8 cellular contexts compared by ENCODE assay signal in the genomic region with DNA sequence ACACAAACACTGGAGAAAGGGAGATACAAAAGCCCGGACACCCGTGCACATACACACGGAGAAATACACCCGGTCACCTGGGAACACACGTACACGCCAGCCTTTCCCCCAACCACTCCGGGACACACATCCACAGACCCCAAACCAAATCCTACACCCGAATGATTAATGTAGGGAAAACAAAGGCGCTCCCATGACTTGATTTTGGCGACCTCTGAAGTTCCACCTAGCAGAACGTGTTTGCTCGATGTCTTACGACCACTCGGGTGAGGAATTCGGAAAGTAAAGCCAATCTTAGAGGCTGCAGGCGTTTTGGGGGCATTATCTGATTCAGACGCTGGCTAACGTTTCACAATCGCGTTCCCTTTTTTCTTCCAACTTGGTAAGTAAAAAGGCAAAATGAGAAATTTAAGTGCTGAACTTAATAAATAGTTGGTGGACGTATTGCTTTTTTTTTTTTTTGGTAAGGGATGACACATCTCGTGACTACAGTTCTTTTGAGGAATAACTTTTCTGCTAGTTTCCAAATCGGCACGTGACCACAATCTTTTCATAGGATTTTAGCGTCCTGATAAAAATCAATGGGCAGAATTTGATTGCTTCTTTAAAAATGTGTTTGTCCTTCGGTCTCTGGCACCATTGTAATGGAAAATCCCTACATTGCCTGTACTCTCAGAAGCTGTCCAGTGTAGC. TPM values are rescaled to one million over a fixed set of nuclear protein-coding genes. Genes with fewer than 3 reads are reported as not detected.
DNase-seq lines count a peak whose midpoint lies in the region; ATAC-seq and TF ChIP-seq lines count a peak whose summit lies in the region.

No MANE protein-coding gene starts in this region.

- CTCF ChIA-PET in AG04449 (lab: Yijun Ruan, JAX), result no interaction called here

- WGBS in esophagus squamous epithelium, 2 donors, result 0 to 10% methylated on average over 11 to 24 of the region's 26 CpGs

- H3K79me2 ChIP-seq in osteoblast (ENCODE audit: insufficient read depth, low read length), result peaks cover 56% of the 10 kb centered on the region

- H2AFZ ChIP-seq in osteoblast (ENCODE audit: low read length), result peak overlapping the region; percentile 88

- ATAC-seq in GM19455 (IDR thresholded peaks at IDR 0.05; ENCODE audit: unreplicated experiment), result peak; percentile 12
- peak; percentile 11 for ATAC-seq in SK-N-SH treated with all-trans-retinoic acid at 6 μM for 48 hours
- no peak for ATAC-seq in HG03095 (IDR thresholded peaks at IDR 0.05; ENCODE audit: unreplicated experiment)

- DNase-seq in AG04449 (ENCODE audit: low read depth, low spot score), result no peak
- DNase-seq in esophagus squamous epithelium (lab: John Stamatoyannopoulos, UW), result no peak
- DNase-seq in osteoblast (ENCODE audit: insufficient read length, low spot score, missing footprints), result no peak
- DNase-seq in effector CD8-positive, alpha-beta T cell (lab: John Stamatoyannopoulos, UW), result no peak
- no peak for DNase-seq in NCI-H446 (lab: John Stamatoyannopoulos, UW)

- peak overlapping the region; percentile 91 to 98 (median 94) for H3K27ac ChIP-seq in esophagus squamous epithelium
- H3K27ac ChIP-seq in osteoblast (ENCODE audit: low read depth, low read length), result peak overlapping the region; percentile 82

- H3K4me3 ChIP-seq in AG04449 (ENCODE audit: low read depth, low read length) (peak overlapping the region; percentile 72), esophagus squamous epithelium (peak overlapping the region; percentile 70 to 79 (median 75)), osteoblast (ENCODE audit: insufficient read depth, low read length) (peak overlapping the region; percentile 89)

- peaks cover 0 to 5% (median 0%) of the 10 kb centered on the region in 4 donors for H3K27me3 ChIP-seq in esophagus squamous epithelium
- H3K27me3 ChIP-seq in osteoblast (ENCODE audit: insufficient read depth, low read length), result no peaks in the 10 kb centered on the region

- TF ChIP-seq CTCF in AG04449 (IDR thresholded peaks at IDR 0.05; ENCODE audit: insufficient read depth, low read length, missing control alignments) (no peak), esophagus squamous epithelium (IDR thresholded peaks at IDR 0.05) (no peak), osteoblast (IDR thresholded peaks at IDR 0.05; ENCODE audit: extremely low read depth, low read depth, low read length) (no peak)

- intact Hi-C loops in esophagus squamous epithelium (cut with DNase I), result no loop called here

- H3K36me3 ChIP-seq in esophagus squamous epithelium, result no peaks in the 10 kb centered on the region
- no peaks in the 10 kb centered on the region for H3K36me3 ChIP-seq in osteoblast (ENCODE audit: insufficient read depth, low read length)

- H3K9me3 ChIP-seq in esophagus squamous epithelium (no peaks in the 10 kb centered on the region), osteoblast (ENCODE audit: low read depth, low read length) (no peaks in the 10 kb centered on the region)

- TF ChIP-seq POLR2A in esophagus squamous epithelium (IDR thresholded peaks at IDR 0.05), result no peak

- POLR2A ChIA-PET in AG04449 (lab: Yijun Ruan, JAX), result no interaction called here

- peaks cover 28% of the 10 kb centered on the region for H4K20me1 ChIP-seq in osteoblast (ENCODE audit: insufficient read depth, low read length)

- H3K4me2 ChIP-seq in osteoblast (ENCODE audit: insufficient read depth, low read length), result peak overlapping the region; percentile 93

- H3K4me1 ChIP-seq in esophagus squamous epithelium, result peaks cover 8 to 48% (median 12%) of the 10 kb centered on the region in 3 donors
- H3K4me1 ChIP-seq in osteoblast (ENCODE audit: insufficient read depth, low read length), result peaks cover 29% of the 10 kb centered on the region

TF ChIP-seq in SK-N-SH treated with all-trans-retinoic acid at 6 μM for 48 hours, 23 proteins besides CTCF, POLR2A, EP300 and RAD21:
- TF ChIP-seq ISL1 (CRISPR knock-in tag; IDR thresholded peaks at IDR 0.05) (no peak), ZNF8 (CRISPR knock-in tag; IDR thresholded peaks at IDR 0.05) (no peak), RARB (CRISPR knock-in tag; IDR thresholded peaks at IDR 0.05) (no peak), ESRRG (CRISPR knock-in tag; IDR thresholded peaks at IDR 0.05) (no peak)
- TF ChIP-seq, protein P1, sequence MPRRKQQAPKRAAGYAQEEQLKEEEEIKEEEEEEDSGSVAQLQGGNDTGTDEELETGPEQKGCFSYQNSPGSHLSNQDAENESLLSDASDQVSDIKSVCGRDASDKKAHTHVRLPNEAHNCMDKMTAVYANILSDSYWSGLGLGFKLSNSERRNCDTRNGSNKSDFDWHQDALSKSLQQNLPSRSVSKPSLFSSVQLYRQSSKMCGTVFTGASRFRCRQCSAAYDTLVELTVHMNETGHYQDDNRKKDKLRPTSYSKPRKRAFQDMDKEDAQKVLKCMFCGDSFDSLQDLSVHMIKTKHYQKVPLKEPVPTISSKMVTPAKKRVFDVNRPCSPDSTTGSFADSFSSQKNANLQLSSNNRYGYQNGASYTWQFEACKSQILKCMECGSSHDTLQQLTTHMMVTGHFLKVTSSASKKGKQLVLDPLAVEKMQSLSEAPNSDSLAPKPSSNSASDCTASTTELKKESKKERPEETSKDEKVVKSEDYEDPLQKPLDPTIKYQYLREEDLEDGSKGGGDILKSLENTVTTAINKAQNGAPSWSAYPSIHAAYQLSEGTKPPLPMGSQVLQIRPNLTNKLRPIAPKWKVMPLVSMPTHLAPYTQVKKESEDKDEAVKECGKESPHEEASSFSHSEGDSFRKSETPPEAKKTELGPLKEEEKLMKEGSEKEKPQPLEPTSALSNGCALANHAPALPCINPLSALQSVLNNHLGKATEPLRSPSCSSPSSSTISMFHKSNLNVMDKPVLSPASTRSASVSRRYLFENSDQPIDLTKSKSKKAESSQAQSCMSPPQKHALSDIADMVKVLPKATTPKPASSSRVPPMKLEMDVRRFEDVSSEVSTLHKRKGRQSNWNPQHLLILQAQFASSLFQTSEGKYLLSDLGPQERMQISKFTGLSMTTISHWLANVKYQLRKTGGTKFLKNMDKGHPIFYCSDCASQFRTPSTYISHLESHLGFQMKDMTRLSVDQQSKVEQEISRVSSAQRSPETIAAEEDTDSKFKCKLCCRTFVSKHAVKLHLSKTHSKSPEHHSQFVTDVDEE (CRISPR knock-in tag; IDR thresholded peaks at IDR 0.05), result no peak

RNA-seq across cellular contexts. Expression of gene RAB9A, which starts 0.7 kb away (rescaled TPM):
- total RNA-seq in esophagus squamous epithelium, result 10 to 100 TPM; 24.4 to 28.6 (median 25.8) TPM
- total RNA-seq in osteoblast, result 58.9 and 63.0 TPM in 2 replicates

RNA-seq across cellular contexts. Expression of gene TCEANC, which starts 36.7 kb away (rescaled TPM):
- 1 to 10 TPM; 1.3 to 2.6 (median 2.0) TPM for total RNA-seq in esophagus squamous epithelium
- total RNA-seq in osteoblast, result 6.2 and 6.5 TPM in 2 replicates

RNA-seq across cellular contexts. Expression of gene TRAPPC2, which starts 44.8 kb away (rescaled TPM):
- total RNA-seq in esophagus squamous epithelium, result 10 to 100 TPM in 3 of 4 donors, 1 to 10 TPM in 1; 8.9 to 12.8 (median 11.0) TPM
- 11.8 and 23.5 TPM in 2 replicates for total RNA-seq in osteoblast

RNA-seq across cellular contexts. Expression of gene OFD1, which starts 44.9 kb away (rescaled TPM):
- total RNA-seq in esophagus squamous epithelium (10 to 100 TPM; 12.7 to 26.1 (median 20.6) TPM), osteoblast (15.9 and 19.2 TPM in 2 replicates)
